Comparison of ENCODE assay signal across 12 cellular contexts in genomic region chr5:65969539-65970393, GRCh38. TPM values are rescaled to one million over a fixed set of nuclear protein-coding genes. Genes with fewer than 3 reads are reported as not detected.
A peak's percentile ranks its signal among the peaks of the same experiment; 100 is the strongest.
DNase-seq lines count a peak whose midpoint lies in the region; ATAC-seq, FAIRE-seq and TF ChIP-seq lines count a peak whose summit lies in the region.
"Had no signal": no experiment of that assay in that cellular context is flagged by ENCODE, and none has a peak within 500 bp of the region (broad histone marks: within the 10 kb centered on the region; RNA-seq: fewer than 3 reads in every experiment).

No MANE protein-coding gene starts in this region.

- peak overlapping the region in 5 of 7 donors; percentile 8 to 54 (median 49) for H3K4me3 Mint-ChIP-seq in CD8-positive, alpha-beta memory T cell
- peak overlapping the region; percentile 68 for H3K4me3 Mint-ChIP-seq in T-helper 17 cell
- H3K4me3 Mint-ChIP-seq: neural crest cell had no signal

- DNase-seq in A549 (ENCODE audit: low read depth in 1 of 2, low spot score in 1 of 2): no peak
- no peak for DNase-seq in CD8-positive, alpha-beta memory T cell
- no peak for DNase-seq in T-helper 17 cell
- DNase-seq in left lobe of liver (ENCODE audit: low spot score): no peak
- DNase-seq in Ammon's horn (ENCODE audit: low spot score): no peak
- DNase-seq in Right ventricle myocardium inferior (ENCODE audit: missing footprints): no peak
- DNase-seq in central memory CD4-positive, alpha-beta T cell: no peak
- DNase-seq: NCI-H1930 had no signal

- no peak for FAIRE-seq in A549 (lab: Jason Lieb, UNC)

- POLR2A ChIA-PET in A549 (lab: Yijun Ruan, JAX): no interaction called here
- POLR2A ChIA-PET in CD8-positive, alpha-beta memory T cell (lab: Charles Lee): interaction anchor here (0.9 kb wide), 1 partner anchor 45 kb away, joined by 3 read pairs; no protein-coding TSS in a partner anchor

- no peak for TF ChIP-seq RAD21 in A549 (conservative IDR thresholded peaks at IDR 0.05 in 1 of 2, IDR thresholded peaks at IDR 0.05 in 1 of 2)

- peaks cover 70 to 94% (median 81%) of the 10 kb centered on the region in 3 donors for H3K4me1 Mint-ChIP-seq in CD8-positive, alpha-beta memory T cell
- peaks cover 54% of the 10 kb centered on the region for H3K4me1 Mint-ChIP-seq in T-helper 17 cell

- H3K27me3 ChIP-seq in CD8-positive, alpha-beta memory T cell (ENCODE audit: insufficient read depth, low read length, poor library complexity, severe bottlenecking): no peaks in the 10 kb centered on the region

- H3K9me3 ChIP-seq in A549: no peaks in the 10 kb centered on the region
- no peaks in the 10 kb centered on the region for H3K9me3 ChIP-seq in CD8-positive, alpha-beta memory T cell (ENCODE audit: low read length)
- no peaks in the 10 kb centered on the region for H3K9me3 ChIP-seq in T-helper 17 cell (ENCODE audit: control insufficient read depth, low read length, poor library complexity, severe bottlenecking)
- H3K9me3 ChIP-seq: thoracic aorta had no signal

- no peak for TF ChIP-seq EP300 in A549 (IDR thresholded peaks at IDR 0.05)

- H3K27ac ChIP-seq in A549: 0 out of 6 replicates have a peak overlapping the region, but pooled peaks of 1 of the 2 experiments have one; percentile 28
- H3K27ac ChIP-seq in CD8-positive, alpha-beta memory T cell (ENCODE audit: low read depth, low read length): peak overlapping the region; percentile 30
- H3K27ac ChIP-seq: skin epidermis, thoracic aorta had no signal

- ATAC-seq in A549: peak in 1 of 2 experiments; percentile 21; a peak in 2 of 6 replicates
- ATAC-seq in T-helper 17 cell: no peak
- peak; percentile 14 for ATAC-seq in left lobe of liver
- ATAC-seq in GM19023 (IDR thresholded peaks at IDR 0.05; ENCODE audit: unreplicated experiment): no peak
- no peak for ATAC-seq in Right ventricle myocardium inferior

- CTCF ChIA-PET in A549 (lab: Yijun Ruan, JAX): no interaction called here
- CTCF ChIA-PET in CD8-positive, alpha-beta memory T cell (lab: Charles Lee): interaction anchor here (0.8 kb wide), 1 partner anchor 209 kb away, joined by 3 read pairs; no protein-coding TSS in a partner anchor

- intact Hi-C loops in Right ventricle myocardium inferior (cut with DNase I): no loop called here

- TF ChIP-seq POLR2A in A549 (IDR thresholded peaks at IDR 0.05; ENCODE audit: low read length): no peak

- H3K27me3 Mint-ChIP-seq in CD8-positive, alpha-beta memory T cell: no peaks in the 10 kb centered on the region
- H3K27me3 Mint-ChIP-seq in T-helper 17 cell: no peaks in the 10 kb centered on the region

- H3K9me3 Mint-ChIP-seq in CD8-positive, alpha-beta memory T cell: no peaks in the 10 kb centered on the region

- H3K27ac Mint-ChIP-seq in CD8-positive, alpha-beta memory T cell: peak overlapping the region in 7 of 8 donors; percentile 3 to 71 (median 35)
- H3K27ac Mint-ChIP-seq in T-helper 17 cell: peak overlapping the region; percentile 88

- no peaks in the 10 kb centered on the region for H3K36me3 ChIP-seq in CD8-positive, alpha-beta memory T cell (ENCODE audit: insufficient read depth, low read length)
- H3K36me3 ChIP-seq: thoracic aorta had no signal

- TF ChIP-seq CTCF in A549 (IDR thresholded peaks at IDR 0.05): no peak

- H3K4me3 ChIP-seq in A549: no peak overlapping the region
- no peak overlapping the region for H3K4me3 ChIP-seq in CD8-positive, alpha-beta memory T cell (ENCODE audit: low read length)
- H3K4me3 ChIP-seq: skin epidermis, thoracic aorta had no signal

- peaks cover 0 to 20% (median 2%) of the 10 kb centered on the region in 3 donors for H3K36me3 Mint-ChIP-seq in CD8-positive, alpha-beta memory T cell
- H3K36me3 Mint-ChIP-seq in T-helper 17 cell (ENCODE audit: low read depth): peaks cover 5% of the 10 kb centered on the region

- peak overlapping the region; percentile 73 for H3K4me2 ChIP-seq in A549

- WGBS in A549 (ENCODE audit: missing lambda C conversion rate): 53% methylated on average over 2 of the region's 2 CpGs

- peaks cover 44% of the 10 kb centered on the region for H3K4me1 ChIP-seq in A549
- peaks cover 58% of the 10 kb centered on the region for H3K4me1 ChIP-seq in CD8-positive, alpha-beta memory T cell (ENCODE audit: insufficient read depth, low read length)

TF ChIP-seq in A549, 52 proteins besides CTCF, POLR2A, EP300 and RAD21:
- TF ChIP-seq USF2 (IDR thresholded peaks at IDR 0.05): no peak
- TF ChIP-seq TFCP2L1 (CRISPR knock-in tag; IDR thresholded peaks at IDR 0.05): no peak
- no peak for TF ChIP-seq ESRRA (IDR thresholded peaks at IDR 0.05; ENCODE audit: borderline replicate concordance, low read length)
- no peak for TF ChIP-seq REST (IDR thresholded peaks at IDR 0.05)
- TF ChIP-seq HOXB5 (CRISPR knock-in tag; IDR thresholded peaks at IDR 0.05): no peak
- TF ChIP-seq HEYL (CRISPR knock-in tag; IDR thresholded peaks at IDR 0.05): no peak
- no peak for TF ChIP-seq TP53 (CRISPR knock-in tag; IDR thresholded peaks at IDR 0.05)
- TF ChIP-seq ZNF302 (CRISPR knock-in tag; IDR thresholded peaks at IDR 0.05): no peak
- no peak for TF ChIP-seq EHF (CRISPR knock-in tag; IDR thresholded peaks at IDR 0.05)
- no peak for TF ChIP-seq NPAS2 (CRISPR knock-in tag; IDR thresholded peaks at IDR 0.05; ENCODE audit: borderline replicate concordance)
- TF ChIP-seq FOSB (CRISPR knock-in tag; IDR thresholded peaks at IDR 0.05): no peak
- no peak for TF ChIP-seq HDAC2 (IDR thresholded peaks at IDR 0.05)
- TF ChIP-seq RFX5 (IDR thresholded peaks at IDR 0.05): no peak
- no peak for TF ChIP-seq FOSL2 (IDR thresholded peaks at IDR 0.05)
- TF ChIP-seq FOSL2 (CRISPR knock-in tag; IDR thresholded peaks at IDR 0.05): no peak
- TF ChIP-seq POLR2AphosphoS2 (conservative IDR thresholded peaks at IDR 0.05; ENCODE audit: low read length): no peak
- TF ChIP-seq RNF2 (IDR thresholded peaks at IDR 0.05; ENCODE audit: borderline replicate concordance, low read depth): no peak
- no peak for TF ChIP-seq CBX8 (IDR thresholded peaks at IDR 0.05)
- no peak for TF ChIP-seq CHD4 (IDR thresholded peaks at IDR 0.05; ENCODE audit: borderline replicate concordance)
- TF ChIP-seq HMGXB4 (CRISPR knock-in tag; IDR thresholded peaks at IDR 0.05; ENCODE audit: borderline replicate concordance): no peak

RNA-seq across cellular contexts. Expression of gene ERBIN, which starts 43.4 kb away (rescaled TPM):
- polyA plus RNA-seq in A549 (2011; rRNA removed) (45.3 and 57.7 TPM in 2 replicates), A549 (2017; fragmentation: RNase III; extraction: RNeasy Plus Mini Kit Qiagen cat#74134 plus additional on column Dnase treatment) (24.3 to 25.6 TPM (median 25.6 TPM) in 3 replicates)
- polyA plus RNA-seq in A549 (2012; cell fraction: cytosol; rRNA removed): 5.9 and 7.3 TPM in 2 replicates
- 5.6 and 8.3 TPM in 2 replicates for polyA plus RNA-seq in A549 (2012; cell fraction: nucleus; rRNA removed)
- 36.1 and 57.5 TPM in 2 replicates for polyA minus RNA-seq in A549 (2011; rRNA and poly(A)+ RNA removed)
- 10 to 100 TPM; 40.9 to 43.1 TPM for total RNA-seq in CD8-positive, alpha-beta memory T cell
- 49.0 TPM for polyA plus RNA-seq in CD8-positive, alpha-beta memory T cell
- total RNA-seq in T-helper 17 cell (10 to 100 TPM; 96.2 to 98.6 TPM), left lobe of liver (31.4 TPM), Right ventricle myocardium inferior (30.5 TPM)
